In the genomic region with DNA sequence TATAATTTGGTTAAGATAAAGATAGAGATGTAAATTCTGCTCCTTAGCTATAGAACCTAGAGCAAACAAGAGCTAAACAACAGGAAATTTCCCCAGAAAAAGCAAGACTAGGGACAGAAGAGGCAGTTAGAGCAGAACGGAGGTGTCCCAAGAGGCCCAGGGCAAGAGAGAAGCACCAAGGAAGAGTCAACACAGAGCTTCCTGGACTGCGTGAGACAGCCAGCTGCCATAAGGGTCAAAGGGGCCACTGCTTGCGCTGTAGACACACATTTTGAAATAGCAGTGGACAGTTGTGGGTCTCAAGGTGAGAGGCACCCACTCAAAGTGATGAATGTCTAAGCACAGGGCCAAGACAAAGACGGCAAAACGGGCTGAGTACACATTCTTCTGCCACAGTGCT, we compare ENCODE assay signal across 29 cellular contexts.
"Had no signal": no experiment of that assay in that cellular context is flagged by ENCODE, and none has a peak within 500 bp of the region (broad histone marks: within the 10 kb centered on the region; RNA-seq: fewer than 3 reads in every experiment).

No MANE protein-coding gene starts in this region.

- H3K27ac ChIP-seq: ascending aorta, SJSA1 had no signal

- H3K27ac Mint-ChIP-seq: activated B cell treated with CpG ODN at 0.5 μM for 24 hours; activated CD4-positive, alpha-beta memory T cell treated with anti-CD3 and anti-CD28 coated beads for 36 hours; activated CD4-positive, alpha-beta T cell treated with anti-CD3 and anti-CD28 coated beads, Interleukin-2, amount 10 ng/mL, durations not matched to agents 24 days and 14 days; activated naive CD4-positive, alpha-beta T cell treated with anti-CD3 and anti-CD28 coated beads, Interleukin-2, amount 50 U/mL, for 72 hours; activated naive CD8-positive, alpha-beta T cell treated with anti-CD3 and anti-CD28 coated beads, Interleukin-2, amount 50 U/mL, for 24 hours; brain had no signal

- H3K27me3 Mint-ChIP-seq: activated B cell treated with CpG ODN at 0.5 μM for 24 hours; activated CD4-positive, alpha-beta memory T cell treated with anti-CD3 and anti-CD28 coated beads for 36 hours; activated CD4-positive, alpha-beta T cell treated with anti-CD3 and anti-CD28 coated beads, Interleukin-2, amount 10 ng/mL, durations not matched to agents 24 days and 14 days; activated naive CD8-positive, alpha-beta T cell treated with anti-CD3 and anti-CD28 coated beads, Interleukin-2, amount 50 U/mL, for 24 hours; central memory CD8-positive, alpha-beta T cell had no signal

- H3K4me1 ChIP-seq: ascending aorta, SJSA1 had no signal

- H3K4me3 ChIP-seq: ascending aorta, SJSA1 had no signal

- H3K4me3 Mint-ChIP-seq: activated B cell treated with CpG ODN at 0.5 μM for 24 hours; activated CD4-positive, alpha-beta memory T cell treated with anti-CD3 and anti-CD28 coated beads for 36 hours; activated CD4-positive, alpha-beta T cell treated with anti-CD3 and anti-CD28 coated beads, Interleukin-2, amount 10 ng/mL, durations not matched to agents 24 days and 14 days; activated naive CD8-positive, alpha-beta T cell treated with anti-CD3 and anti-CD28 coated beads, Interleukin-2, amount 50 U/mL, for 24 hours; activated T-cell treated with anti-CD3 and anti-CD28 coated beads, Interleukin-2, amount 50 U/mL, for 4 hours; brain; central memory CD8-positive, alpha-beta T cell had no signal

- H3K4me1 Mint-ChIP-seq: activated B cell treated with CpG ODN at 0.5 μM for 24 hours; activated CD4-positive, alpha-beta T cell treated with anti-CD3 and anti-CD28 coated beads, Interleukin-2, amount 10 ng/mL, durations not matched to agents 24 days and 14 days; activated naive CD8-positive, alpha-beta T cell treated with anti-CD3 and anti-CD28 coated beads, Interleukin-2, amount 50 U/mL, for 24 hours had no signal

- H3K27me3 ChIP-seq: ascending aorta, SJSA1 had no signal

- H3K9me3 ChIP-seq: SJSA1 had no signal

- ATAC-seq: activated naive CD4-positive, alpha-beta T cell treated with anti-CD3 and anti-CD28 coated beads, Interleukin-2, amount 50 U/mL, for 72 hours; activated naive CD8-positive, alpha-beta T cell treated with anti-CD3 and anti-CD28 coated beads, Interleukin-2, amount 50 U/mL, for 24 hours; activated T-cell treated with anti-CD3 and anti-CD28 coated beads, Interleukin-2, amount 50 U/mL, for 4 hours; Panc1; Right ventricle myocardium inferior; SK-N-SH treated with all-trans-retinoic acid at 6 μM for 48 hours had no signal

- H3K36me3 ChIP-seq: ascending aorta, SJSA1 had no signal

- DNase-seq: activated B cell treated with CpG ODN at 0.5 μM for 24 hours; activated CD4-positive, alpha-beta memory T cell treated with anti-CD3 and anti-CD28 coated beads for 36 hours; activated CD4-positive, alpha-beta T cell treated with anti-CD3 and anti-CD28 coated beads for 1 hour; activated CD4-positive, alpha-beta T cell treated with anti-CD3 and anti-CD28 coated beads, Interleukin-2, amount 10 ng/mL, durations not matched to agents 24 days and 14 days; activated CD8-positive, alpha-beta memory T cell treated with anti-CD3 and anti-CD28 coated beads for 24 hours; activated effector memory CD4-positive, alpha-beta T cell treated with anti-CD3 and anti-CD28 coated beads, Interleukin-2, amount 50 U/mL, for 16 hours; activated naive CD4-positive, alpha-beta T cell treated with Interleukin-2 at 50 U/mL for 16 hours; activated naive CD8-positive, alpha-beta T cell treated with anti-CD3 and anti-CD28 coated beads, Interleukin-2, amount 50 U/mL, for 24 hours; activated T-cell treated with anti-CD3 and anti-CD28 coated beads, Interleukin-2, amount 50 U/mL, for 4 hours; amniotic stem cell; NCI-H1092; NCI-H1417; NCI-H1930; NCI-H2171; NCI-H2227 treated with DMSO at 0.1 percent for 48 hours; NCI-H446 treated with DMSO at 0.1 percent for 48 hours; NCI-H69; NK-92 treated with Interleukin-12 subunit alpha and Interleukin-12 subunit beta, amount 100 ng/mL, for 24 hours; OCI-M1; RPMI8226; SW 1271 had no signal

- H3K9me3 Mint-ChIP-seq: activated naive CD4-positive, alpha-beta T cell treated with anti-CD3 and anti-CD28 coated beads, Interleukin-2, amount 50 U/mL, for 72 hours; activated naive CD8-positive, alpha-beta T cell treated with anti-CD3 and anti-CD28 coated beads, Interleukin-2, amount 50 U/mL, for 24 hours; activated T-cell treated with anti-CD3 and anti-CD28 coated beads, Interleukin-2, amount 50 U/mL, for 4 hours; central memory CD8-positive, alpha-beta T cell had no signal
